2 cellular contexts compared by ENCODE assay signal in the genomic region with DNA sequence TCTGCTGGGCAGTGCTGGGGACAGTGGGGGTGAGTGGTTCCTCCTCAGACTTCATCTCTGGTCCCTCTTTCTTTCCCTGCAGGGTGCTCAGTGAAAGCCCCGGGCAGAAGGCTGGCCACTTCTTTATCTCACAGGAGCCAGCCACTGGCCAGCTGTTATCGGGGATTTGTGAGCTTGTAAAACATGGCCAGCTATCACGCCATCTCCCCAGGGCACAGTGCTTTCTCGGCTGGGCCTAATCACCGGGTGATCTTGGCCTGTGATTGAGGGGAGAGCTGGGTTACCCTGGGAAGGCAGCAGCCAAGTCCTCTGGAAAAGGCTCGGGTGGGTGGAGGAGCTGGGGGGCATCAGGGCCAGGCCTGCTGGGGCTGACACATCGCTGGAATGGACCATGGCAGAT.
A peak's percentile ranks its signal among the peaks of the same experiment; 100 is the strongest.
TF ChIP-seq lines count a peak whose summit lies in the region.

No MANE protein-coding gene starts in this region.

TF ChIP-seq in SK-N-SH, 30 proteins besides CTCF, POLR2A, EP300 and RAD21 (continues in another document):
- TF ChIP-seq, protein P1, sequence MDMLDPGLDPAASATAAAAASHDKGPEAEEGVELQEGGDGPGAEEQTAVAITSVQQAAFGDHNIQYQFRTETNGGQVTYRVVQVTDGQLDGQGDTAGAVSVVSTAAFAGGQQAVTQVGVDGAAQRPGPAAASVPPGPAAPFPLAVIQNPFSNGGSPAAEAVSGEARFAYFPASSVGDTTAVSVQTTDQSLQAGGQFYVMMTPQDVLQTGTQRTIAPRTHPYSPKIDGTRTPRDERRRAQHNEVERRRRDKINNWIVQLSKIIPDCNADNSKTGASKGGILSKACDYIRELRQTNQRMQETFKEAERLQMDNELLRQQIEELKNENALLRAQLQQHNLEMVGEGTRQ (IDR thresholded peaks at IDR 0.05; ENCODE audit: borderline replicate concordance, low read depth, low read length): no peak
- TF ChIP-seq CHD2 (IDR thresholded peaks at IDR 0.05; ENCODE audit: low read length, partially characterized antibody): peak; percentile 82
- TF ChIP-seq, protein P2, sequence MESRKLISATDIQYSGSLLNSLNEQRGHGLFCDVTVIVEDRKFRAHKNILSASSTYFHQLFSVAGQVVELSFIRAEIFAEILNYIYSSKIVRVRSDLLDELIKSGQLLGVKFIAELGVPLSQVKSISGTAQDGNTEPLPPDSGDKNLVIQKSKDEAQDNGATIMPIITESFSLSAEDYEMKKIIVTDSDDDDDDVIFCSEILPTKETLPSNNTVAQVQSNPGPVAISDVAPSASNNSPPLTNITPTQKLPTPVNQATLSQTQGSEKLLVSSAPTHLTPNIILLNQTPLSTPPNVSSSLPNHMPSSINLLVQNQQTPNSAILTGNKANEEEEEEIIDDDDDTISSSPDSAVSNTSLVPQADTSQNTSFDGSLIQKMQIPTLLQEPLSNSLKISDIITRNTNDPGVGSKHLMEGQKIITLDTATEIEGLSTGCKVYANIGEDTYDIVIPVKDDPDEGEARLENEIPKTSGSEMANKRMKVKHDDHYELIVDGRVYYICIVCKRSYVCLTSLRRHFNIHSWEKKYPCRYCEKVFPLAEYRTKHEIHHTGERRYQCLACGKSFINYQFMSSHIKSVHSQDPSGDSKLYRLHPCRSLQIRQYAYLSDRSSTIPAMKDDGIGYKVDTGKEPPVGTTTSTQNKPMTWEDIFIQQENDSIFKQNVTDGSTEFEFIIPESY (IDR thresholded peaks at IDR 0.05; ENCODE audit: borderline replicate concordance, low read depth): no peak
- TF ChIP-seq, protein P3, sequence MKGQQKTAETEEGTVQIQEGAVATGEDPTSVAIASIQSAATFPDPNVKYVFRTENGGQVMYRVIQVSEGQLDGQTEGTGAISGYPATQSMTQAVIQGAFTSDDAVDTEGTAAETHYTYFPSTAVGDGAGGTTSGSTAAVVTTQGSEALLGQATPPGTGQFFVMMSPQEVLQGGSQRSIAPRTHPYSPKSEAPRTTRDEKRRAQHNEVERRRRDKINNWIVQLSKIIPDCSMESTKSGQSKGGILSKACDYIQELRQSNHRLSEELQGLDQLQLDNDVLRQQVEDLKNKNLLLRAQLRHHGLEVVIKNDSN (IDR thresholded peaks at IDR 0.05; ENCODE audit: borderline replicate concordance, low read depth): no peak
- no peak for TF ChIP-seq GABPA (IDR thresholded peaks at IDR 0.05; ENCODE audit: low read depth)
- no peak for TF ChIP-seq RXRA (IDR thresholded peaks at IDR 0.05; ENCODE audit: borderline replicate concordance, low read depth)
- TF ChIP-seq, protein P4, sequence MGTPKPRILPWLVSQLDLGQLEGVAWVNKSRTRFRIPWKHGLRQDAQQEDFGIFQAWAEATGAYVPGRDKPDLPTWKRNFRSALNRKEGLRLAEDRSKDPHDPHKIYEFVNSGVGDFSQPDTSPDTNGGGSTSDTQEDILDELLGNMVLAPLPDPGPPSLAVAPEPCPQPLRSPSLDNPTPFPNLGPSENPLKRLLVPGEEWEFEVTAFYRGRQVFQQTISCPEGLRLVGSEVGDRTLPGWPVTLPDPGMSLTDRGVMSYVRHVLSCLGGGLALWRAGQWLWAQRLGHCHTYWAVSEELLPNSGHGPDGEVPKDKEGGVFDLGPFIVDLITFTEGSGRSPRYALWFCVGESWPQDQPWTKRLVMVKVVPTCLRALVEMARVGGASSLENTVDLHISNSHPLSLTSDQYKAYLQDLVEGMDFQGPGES (IDR thresholded peaks at IDR 0.05; ENCODE audit: low read depth, low read length): no peak
- no peak for TF ChIP-seq JUND (IDR thresholded peaks at IDR 0.05)
- TF ChIP-seq FOXM1 (IDR thresholded peaks at IDR 0.05; ENCODE audit: low read depth): no peak
- TF ChIP-seq ELF1 (IDR thresholded peaks at IDR 0.05): no peak
- TF ChIP-seq FOXJ3 (CRISPR knock-in tag; IDR thresholded peaks at IDR 0.05): peak; percentile 98
- TF ChIP-seq TAF1 (IDR thresholded peaks at IDR 0.05; ENCODE audit: borderline replicate concordance, low read depth, low read length): no peak
- no peak for TF ChIP-seq TEAD4 (IDR thresholded peaks at IDR 0.05; ENCODE audit: borderline replicate concordance, insufficient read depth)
- no peak for TF ChIP-seq FOSL2 (IDR thresholded peaks at IDR 0.05; ENCODE audit: borderline replicate concordance, low read depth)
- TF ChIP-seq RCOR1 (IDR thresholded peaks at IDR 0.05; ENCODE audit: low read length): peak; percentile 87
- TF ChIP-seq SMC3 (IDR thresholded peaks at IDR 0.05; ENCODE audit: low read depth, low read length): peak; percentile 6; the same call in 1 of the 2 replicates
- TF ChIP-seq TCF12 (IDR thresholded peaks at IDR 0.05): peak; percentile 55
- TF ChIP-seq YY1 (IDR thresholded peaks at IDR 0.05; ENCODE audit: low read depth): no peak
- TF ChIP-seq, protein P5, sequence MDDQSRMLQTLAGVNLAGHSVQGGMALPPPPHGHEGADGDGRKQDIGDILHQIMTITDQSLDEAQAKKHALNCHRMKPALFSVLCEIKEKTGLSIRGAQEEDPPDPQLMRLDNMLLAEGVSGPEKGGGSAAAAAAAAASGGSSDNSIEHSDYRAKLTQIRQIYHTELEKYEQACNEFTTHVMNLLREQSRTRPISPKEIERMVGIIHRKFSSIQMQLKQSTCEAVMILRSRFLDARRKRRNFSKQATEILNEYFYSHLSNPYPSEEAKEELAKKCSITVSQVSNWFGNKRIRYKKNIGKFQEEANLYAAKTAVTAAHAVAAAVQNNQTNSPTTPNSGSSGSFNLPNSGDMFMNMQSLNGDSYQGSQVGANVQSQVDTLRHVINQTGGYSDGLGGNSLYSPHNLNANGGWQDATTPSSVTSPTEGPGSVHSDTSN (IDR thresholded peaks at IDR 0.05): no peak
- TF ChIP-seq NRF1 (IDR thresholded peaks at IDR 0.05; ENCODE audit: low read depth, low read length): no peak
- TF ChIP-seq GATA2 (CRISPR knock-in tag; IDR thresholded peaks at IDR 0.05): peak; percentile 100
- no peak for TF ChIP-seq POLR2AphosphoS5 (IDR thresholded peaks at IDR 0.05; ENCODE audit: low read depth, low read length)
- TF ChIP-seq, protein P6, sequence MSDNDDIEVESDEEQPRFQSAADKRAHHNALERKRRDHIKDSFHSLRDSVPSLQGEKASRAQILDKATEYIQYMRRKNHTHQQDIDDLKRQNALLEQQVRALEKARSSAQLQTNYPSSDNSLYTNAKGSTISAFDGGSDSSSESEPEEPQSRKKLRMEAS (IDR thresholded peaks at IDR 0.05; ENCODE audit: low read depth): no peak

TF ChIP-seq in H1, 55 proteins besides CTCF, POLR2A, EP300 and RAD21 (continued from another document):
- TF ChIP-seq FOSL1 (IDR thresholded peaks at IDR 0.05; ENCODE audit: insufficient read depth, low read depth, low read length) (no peak), BCL11A (IDR thresholded peaks at IDR 0.05; ENCODE audit: low read depth in 2 of 2, low read length in 2 of 2) (no peak), CREB1 (IDR thresholded peaks at IDR 0.05) (no peak), RNF2 (IDR thresholded peaks at IDR 0.05; ENCODE audit: borderline replicate concordance, low read depth, low read length, missing control alignments, poor library complexity, severe bottlenecking) (no peak), JUND (IDR thresholded peaks at IDR 0.05; ENCODE audit: low read length) (no peak), RFX5 (IDR thresholded peaks at IDR 0.05; ENCODE audit: borderline replicate concordance, low read depth, low read length) (no peak), SAP30 (IDR thresholded peaks at IDR 0.05; ENCODE audit: insufficient read depth, insufficient replicate concordance, low read length) (no peak), SUZ12 (IDR thresholded peaks at IDR 0.05; ENCODE audit: low read length) (no peak), SIX5 (IDR thresholded peaks at IDR 0.05; ENCODE audit: low read depth, low read length) (no peak), SP4 (IDR thresholded peaks at IDR 0.05; ENCODE audit: low read length) (no peak), TBP (IDR thresholded peaks at IDR 0.05; ENCODE audit: low read depth, low read length) (no peak), HDAC2 (IDR thresholded peaks at IDR 0.05; ENCODE audit: borderline replicate concordance in 1 of 2, low read depth in 2 of 2, low read length in 2 of 2) (no peak), POU5F1 (IDR thresholded peaks at IDR 0.05; ENCODE audit: low read depth, low read length) (no peak), SIRT6 (IDR thresholded peaks at IDR 0.05; ENCODE audit: low read length) (no peak), BRCA1 (IDR thresholded peaks at IDR 0.05; ENCODE audit: low read depth, low read length) (no peak)
- TF ChIP-seq, protein P7, sequence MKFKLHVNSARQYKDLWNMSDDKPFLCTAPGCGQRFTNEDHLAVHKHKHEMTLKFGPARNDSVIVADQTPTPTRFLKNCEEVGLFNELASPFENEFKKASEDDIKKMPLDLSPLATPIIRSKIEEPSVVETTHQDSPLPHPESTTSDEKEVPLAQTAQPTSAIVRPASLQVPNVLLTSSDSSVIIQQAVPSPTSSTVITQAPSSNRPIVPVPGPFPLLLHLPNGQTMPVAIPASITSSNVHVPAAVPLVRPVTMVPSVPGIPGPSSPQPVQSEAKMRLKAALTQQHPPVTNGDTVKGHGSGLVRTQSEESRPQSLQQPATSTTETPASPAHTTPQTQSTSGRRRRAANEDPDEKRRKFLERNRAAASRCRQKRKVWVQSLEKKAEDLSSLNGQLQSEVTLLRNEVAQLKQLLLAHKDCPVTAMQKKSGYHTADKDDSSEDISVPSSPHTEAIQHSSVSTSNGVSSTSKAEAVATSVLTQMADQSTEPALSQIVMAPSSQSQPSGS (IDR thresholded peaks at IDR 0.05; ENCODE audit: low read length): no peak
- TF ChIP-seq, protein P1 (IDR thresholded peaks at IDR 0.05; ENCODE audit: low read length): no peak
TF ChIP-seq in H1: peak in this region for 0.
